Comparison of ENCODE assay signal across 8 cellular contexts in the genomic region with DNA sequence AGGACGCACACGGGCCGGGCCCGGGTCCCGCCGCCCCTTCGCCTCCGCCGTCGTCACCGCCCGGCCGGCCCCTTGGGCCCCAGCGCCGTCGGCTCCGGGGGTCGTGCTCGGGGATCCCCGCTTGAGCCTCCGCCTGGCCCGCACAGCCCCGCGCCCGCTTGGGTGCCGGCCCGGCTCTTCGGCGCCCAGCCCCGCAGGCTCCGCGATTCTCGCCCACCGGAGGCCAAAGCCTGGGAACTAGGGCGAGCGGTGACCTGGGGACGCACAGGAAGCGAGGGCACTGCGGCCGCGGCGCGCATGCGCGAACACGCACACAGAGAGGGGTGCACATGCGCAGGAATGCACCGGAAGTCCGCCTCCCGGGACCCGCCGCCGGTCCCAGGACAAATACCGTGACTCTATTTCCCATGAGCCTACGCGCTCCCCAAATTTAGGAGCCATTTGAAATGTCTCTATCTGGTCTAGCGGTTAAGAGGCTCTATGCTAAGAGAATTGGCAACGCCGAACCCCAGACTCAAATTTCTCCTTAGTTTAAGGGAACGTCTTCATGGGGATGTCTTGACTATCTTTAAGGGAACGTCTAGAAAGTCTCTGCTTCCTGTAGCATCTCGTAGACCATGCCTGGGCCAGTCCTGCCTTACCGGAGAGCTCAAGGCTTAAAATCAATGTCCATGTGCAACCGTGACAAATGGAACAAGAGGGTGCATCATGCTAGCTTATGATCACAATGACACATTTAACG. TPM values are rescaled to one million over a fixed set of nuclear protein-coding genes. Genes with fewer than 3 reads are reported as not detected.
DNase-seq lines count a peak whose midpoint lies in the region; ATAC-seq and TF ChIP-seq lines count a peak whose summit lies in the region.

A gene (minus strand): TSS at position 282 of the 742 bp plus-strand sequence. CDS start 1,774 bp downstream, outside the sequence.

- peak; percentile 75 for TF ChIP-seq POLR2A in GM10847 (IDR thresholded peaks at IDR 0.05; ENCODE audit: extremely low read depth, insufficient read length)

- H3K9me3 Mint-ChIP-seq in activated naive CD4-positive, alpha-beta T cell treated with anti-CD3 and anti-CD28 coated beads, Interleukin-2, amount 50 U/mL, for 72 hours: peaks cover 20 to 38% of the 10 kb centered on the region in 2 donors

- peak within 1 kb of the TSS; percentile 95 to 96 for H3K27ac Mint-ChIP-seq in activated naive CD4-positive, alpha-beta T cell treated with anti-CD3 and anti-CD28 coated beads, Interleukin-2, amount 50 U/mL, for 72 hours

- DNase-seq in NCI-H1105 (lab: John Stamatoyannopoulos, UW) (peak; percentile 90), SKM-1 (lab: John Stamatoyannopoulos, UW; ENCODE audit: unreplicated experiment) (peak; percentile 87), glomerular visceral epithelial cell (ENCODE audit: extremely low spot score) (peak; percentile 94), omental fat pad (ENCODE audit: low spot score) (peak; percentile 86)
- DNase-seq in activated naive CD4-positive, alpha-beta T cell treated with anti-CD3 and anti-CD28 coated beads, Interleukin-2, amount 50 U/mL, for 72 hours (ENCODE audit: low spot score in 2 of 2): peak; percentile 93 to 96

- peaks cover 29 to 42% of the 10 kb centered on the region in 2 donors for H3K36me3 Mint-ChIP-seq in activated naive CD4-positive, alpha-beta T cell treated with anti-CD3 and anti-CD28 coated beads, Interleukin-2, amount 50 U/mL, for 72 hours

- H3K27ac ChIP-seq in temporal lobe (ENCODE audit: low read depth, low read length): peak within 1 kb of the TSS; percentile 86

- ATAC-seq in HG02642 (IDR thresholded peaks at IDR 0.05; ENCODE audit: poor library complexity, unreplicated experiment) (peak; percentile 93), omental fat pad (ENCODE audit: low FRiP score) (peak; percentile 97)
- ATAC-seq in activated naive CD4-positive, alpha-beta T cell treated with anti-CD3 and anti-CD28 coated beads, Interleukin-2, amount 50 U/mL, for 72 hours: peak; percentile 94 to 95

- TF ChIP-seq CTCF in omental fat pad (IDR thresholded peaks at IDR 0.05): no peak

RNA-seq across cellular contexts. Expression of the gene that starts here (rescaled TPM):
- 10 to 100 TPM; 11.4 to 25.1 TPM for total RNA-seq in activated naive CD4-positive, alpha-beta T cell treated with anti-CD3 and anti-CD28 coated beads, Interleukin-2, amount 50 U/mL, for 72 hours
- total RNA-seq in omental fat pad (10 to 100 TPM; 11.1 to 27.6 (median 16.1) TPM), temporal lobe (28.5 TPM)

Comparison
In these comparisons a context has a peak if more than half of its experiments do, and no peak if none do; other contexts are left out.
1. Peak in every context shown above with its lines: DNase-seq, ATAC-seq and H3K27ac ChIP-seq.